8 cellular contexts compared by ENCODE assay signal in the genomic region with DNA sequence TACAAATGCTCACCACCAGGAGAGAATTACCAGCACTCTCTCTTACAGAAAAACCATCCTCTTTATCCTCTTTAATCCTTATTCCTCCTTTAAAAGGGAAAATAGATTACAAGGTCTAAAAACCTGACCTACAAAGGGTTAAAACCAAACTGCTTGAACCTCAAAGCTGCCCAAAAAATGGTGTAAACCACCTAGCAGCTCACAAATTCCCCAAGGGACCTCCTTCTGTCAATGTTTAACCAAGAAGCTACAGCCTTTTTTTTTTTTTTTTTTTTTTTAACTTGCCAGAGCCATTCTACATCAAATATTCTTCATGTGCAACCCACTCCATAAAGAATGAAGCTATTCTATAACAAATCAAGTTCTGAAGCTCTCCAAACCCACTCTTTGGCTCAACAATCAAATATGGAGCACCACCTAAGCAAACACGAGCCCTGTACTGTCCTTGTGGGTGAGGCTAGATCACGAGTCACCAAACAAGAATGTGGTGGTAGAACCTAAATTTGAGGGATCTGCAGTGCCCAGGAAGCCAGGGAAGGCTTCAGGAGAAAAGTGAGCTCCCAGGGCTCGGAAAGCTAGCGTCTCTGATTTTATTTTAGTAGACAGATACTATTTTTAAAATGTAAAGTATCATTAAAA. TPM values are rescaled to one million over a fixed set of nuclear protein-coding genes. Genes with fewer than 3 reads are reported as not detected.
A peak's percentile ranks its signal among the peaks of the same experiment; 100 is the strongest.
DNase-seq lines count a peak whose midpoint lies in the region; ATAC-seq and TF ChIP-seq lines count a peak whose summit lies in the region.
"Had no signal": no experiment of that assay in that cellular context is flagged by ENCODE, and none has a peak within 500 bp of the region (broad histone marks: within the 10 kb centered on the region; RNA-seq: fewer than 3 reads in every experiment).

No MANE protein-coding gene starts in this region.

- 61% methylated on average over 4 of the region's 4 CpGs for WGBS in esophagus muscularis mucosa
- WGBS in suprapubic skin, result 47% methylated on average over 4 of the region's 4 CpGs

- peaks cover 33% of the 10 kb centered on the region for H3K36me3 ChIP-seq in Karpas-422 (ENCODE audit: insufficient read depth, low read length)
- no peaks in the 10 kb centered on the region for H3K36me3 ChIP-seq in esophagus muscularis mucosa
- no peaks in the 10 kb centered on the region for H3K36me3 ChIP-seq in suprapubic skin

- no peak for ATAC-seq in GM18858 (IDR thresholded peaks at IDR 0.05; ENCODE audit: unreplicated experiment)

- H3K9ac ChIP-seq in Karpas-422 (ENCODE audit: low read length), result peak overlapping the region; percentile 56
- H3K9ac ChIP-seq: KMS-11 had no signal

- no peaks in the 10 kb centered on the region for H3K9me2 ChIP-seq in Karpas-422 (replicated peaks; ENCODE audit: insufficient read depth, low read length)

- peak; percentile 19 for DNase-seq in GM20000 (ENCODE audit: low spot score)
- peak; percentile 68 for DNase-seq in Karpas-422
- peak; percentile 82 for DNase-seq in esophagus muscularis mucosa (ENCODE audit: extremely low spot score)
- no peak for DNase-seq in suprapubic skin (ENCODE audit: low spot score in 2 of 2)
- no peak for DNase-seq in retina
- no peak for DNase-seq in NOMO-1 treated with dmso at 0.1 percent for 144 hours (lab: John Stamatoyannopoulos, UW; ENCODE audit: unreplicated experiment)

- H3K4me1 ChIP-seq in Karpas-422 (ENCODE audit: low read length) (peaks cover 59% of the 10 kb centered on the region), esophagus muscularis mucosa (peaks cover 11 to 42% (median 27%) of the 10 kb centered on the region in 4 donors), suprapubic skin (peaks cover 37% of the 10 kb centered on the region)

- no peak for TF ChIP-seq POLR2A in esophagus muscularis mucosa (IDR thresholded peaks at IDR 0.05; ENCODE audit: low read depth)
- no peak for TF ChIP-seq POLR2A in suprapubic skin (IDR thresholded peaks at IDR 0.05)

- peak overlapping the region; percentile 53 for H3K4me2 ChIP-seq in Karpas-422 (ENCODE audit: low read depth, low read length, poor library complexity, severe bottlenecking)
- H3K4me2 ChIP-seq: KMS-11 had no signal

- H2AFZ ChIP-seq in Karpas-422 (ENCODE audit: low read length), result no peak overlapping the region

- H3K27me3 ChIP-seq in Karpas-422 (ENCODE audit: low read length) (no peaks in the 10 kb centered on the region), esophagus muscularis mucosa (no peaks in the 10 kb centered on the region), suprapubic skin (no peaks in the 10 kb centered on the region)

- no peaks in the 10 kb centered on the region for H4K20me1 ChIP-seq in Karpas-422 (ENCODE audit: insufficient read depth, low read depth, low read length)

- H3K27ac ChIP-seq in Karpas-422 (ENCODE audit: low read length), result peak overlapping the region; percentile 92
- H3K27ac ChIP-seq in esophagus muscularis mucosa (replicated peaks in 1 of 4), result peak overlapping the region in 2 of 4 donors; percentile 64 to 66
- H3K27ac ChIP-seq in suprapubic skin, result peak overlapping the region; percentile 69
- H3K27ac ChIP-seq: KMS-11 had no signal

- intact Hi-C loops in esophagus muscularis mucosa (cut with DNase I), result no loop called here

- TF ChIP-seq EP300 in esophagus muscularis mucosa (IDR thresholded peaks at IDR 0.05), result no peak
- TF ChIP-seq EP300 in suprapubic skin (IDR thresholded peaks at IDR 0.05), result no peak

- H3K9me3 ChIP-seq in Karpas-422 (ENCODE audit: low read length) (peaks cover 3% of the 10 kb centered on the region; the same call in 1 of the 2 replicates), esophagus muscularis mucosa (peaks cover 0 to 3% (median 1%) of the 10 kb centered on the region in 4 donors), suprapubic skin (no peaks in the 10 kb centered on the region)

- peaks cover 87% of the 10 kb centered on the region for H3K79me2 ChIP-seq in Karpas-422 (ENCODE audit: low read length)

- H3K4me3 ChIP-seq in Karpas-422 (ENCODE audit: low read length) (peak overlapping the region; percentile 17; the same call in 1 of the 2 replicates), esophagus muscularis mucosa (no peak overlapping the region), suprapubic skin (no peak overlapping the region)

- TF ChIP-seq CTCF in GM20000 (IDR thresholded peaks at IDR 0.05; ENCODE audit: extremely low read depth, missing control alignments) (no peak), esophagus muscularis mucosa (IDR thresholded peaks at IDR 0.05) (no peak), suprapubic skin (IDR thresholded peaks at IDR 0.05) (no peak)

RNA-seq across cellular contexts. Expression of a gene that starts 20.1 kb away (rescaled TPM):
- 87.0 and 106 TPM in 2 replicates for total RNA-seq in Karpas-422 (2014; rRNA removed; shearing (Covaris generic); ENCODE audit: low replicate concordance)
- total RNA-seq in esophagus muscularis mucosa (10 to 100 TPM in 1 of 4 donors, 1 to 10 TPM in 3; 6.3 to 12.2 (median 7.6) TPM), suprapubic skin (10 to 100 TPM; 12.5 to 38.3 (median 22.7) TPM)

RNA-seq across cellular contexts. Expression of a gene that starts 20.6 kb away (rescaled TPM):
- total RNA-seq in Karpas-422 (2014; rRNA removed; shearing (Covaris generic); ENCODE audit: low replicate concordance), result 14.6 and 22.4 TPM in 2 replicates
- total RNA-seq in esophagus muscularis mucosa (under 1 TPM; under 0.01 to 0.66 (median 0.28) TPM), suprapubic skin (1 to 10 TPM; 1.2 to 3.4 (median 1.7) TPM)

Comparison
In these comparisons a context has a peak if more than half of its experiments do, and no peak if none do; other contexts are left out.
1. DNase-seq: peak in GM20000 (single experiment), Karpas-422 (single experiment) and esophagus muscularis mucosa (single experiment); none in suprapubic skin (0 of 2), retina (single experiment) and NOMO-1 treated with dmso at 0.1 percent for 144 hours (single experiment).